In genomic region chr6:46735720-46736031, GRCh38 we compare ENCODE assay signal across 9 cellular contexts. TPM values are rescaled to one million over a fixed set of nuclear protein-coding genes. Genes with fewer than 3 reads are reported as not detected.
DNase-seq lines count a peak whose midpoint lies in the region; ATAC-seq and TF ChIP-seq lines count a peak whose summit lies in the region.
"Had no signal": no experiment of that assay in that cellular context is flagged by ENCODE, and none has a peak within 500 bp of the region (broad histone marks: within the 10 kb centered on the region; RNA-seq: fewer than 3 reads in every experiment).

No MANE protein-coding gene starts in this region.

- TF ChIP-seq CTCF in Panc1 (IDR thresholded peaks at IDR 0.05) = no peak
- TF ChIP-seq CTCF in epithelial cell of esophagus (IDR thresholded peaks at IDR 0.05; ENCODE audit: insufficient read depth, low read depth, low read length, missing control alignments) = no peak
- TF ChIP-seq CTCF in tibial artery (IDR thresholded peaks at IDR 0.05) = no peak

- H3K27me3 ChIP-seq in Panc1 (ENCODE audit: control insufficient read depth, insufficient read depth, low read length) (peaks cover 25% of the 10 kb centered on the region), muscle layer of colon (ENCODE audit: control insufficient read depth in 1 of 2, insufficient read depth in 2 of 2, low read length in 2 of 2) (peaks cover 6 to 10% of the 10 kb centered on the region in 2 donors), tibial artery (peaks cover 0 to 23% of the 10 kb centered on the region in 2 donors)

- POLR2A ChIA-PET in Panc1 (lab: Charles Lee) = no interaction called here

- DNase-seq in Panc1 (ENCODE audit: low read depth, low spot score) = no peak
- DNase-seq in epithelial cell of esophagus (ENCODE audit: low read depth) = no peak
- no peak for DNase-seq in tibial artery
- DNase-seq in NCI-H1105 (lab: John Stamatoyannopoulos, UW) = no peak
- DNase-seq: activated T-cell treated with anti-CD3 and anti-CD28 coated beads for 4 hours had no signal

- no TSS peak for BruUV-seq in Panc1 (replicated peaks; lab: Mats Ljungman, UMichigan)

- H3K9me3 ChIP-seq in Panc1 (ENCODE audit: control insufficient read depth, insufficient read depth, low read depth, low read length) (no peaks in the 10 kb centered on the region), muscle layer of colon (ENCODE audit: low read length) (no peaks in the 10 kb centered on the region), tibial artery (no peaks in the 10 kb centered on the region)
- H3K9me3 ChIP-seq: SK-N-SH had no signal

- in situ Hi-C loops in Panc1 (cut with HindIII; ENCODE audit: low pct_unique_long_range_greater_than_20kb, low sequenced_read_pairs) = no loop called here

- H3K27ac ChIP-seq in Panc1 (ENCODE audit: low read length) (no peak overlapping the region), muscle layer of colon (ENCODE audit: low read depth, low read length) (no peak overlapping the region), tibial artery (no peak overlapping the region)

- no peaks in the 10 kb centered on the region for H3K36me3 ChIP-seq in Panc1 (ENCODE audit: control insufficient read depth, insufficient read depth, low read length)
- H3K36me3 ChIP-seq in muscle layer of colon (ENCODE audit: insufficient read depth, low read length) = no peaks in the 10 kb centered on the region
- no peaks in the 10 kb centered on the region for H3K36me3 ChIP-seq in tibial artery

- CTCF ChIA-PET in Panc1 (lab: Charles Lee) = no interaction called here

- H3K4me1 ChIP-seq in Panc1 (ENCODE audit: control insufficient read depth, insufficient read depth, low read length) = peaks cover 4% of the 10 kb centered on the region; the same call in 1 of the 2 replicates
- H3K4me1 ChIP-seq in muscle layer of colon (ENCODE audit: insufficient read depth, low read length) = no peaks in the 10 kb centered on the region
- H3K4me1 ChIP-seq in tibial artery = peaks cover 0 to 15% (median 11%) of the 10 kb centered on the region in 4 donors

- no peak overlapping the region for H3K9ac ChIP-seq in muscle layer of colon (ENCODE audit: low read length)
- H3K9ac ChIP-seq: SK-N-SH had no signal

- intact Hi-C loops in Panc1 (cut with micrococcal nuclease; ENCODE audit: unreplicated experiment) (no loop called here), tibial artery (cut with DNase I; ENCODE audit: low total_unique reads) (no loop called here)

- ATAC-seq in Panc1 = no peak; the same call in 1 of the 2 replicates
- no peak for ATAC-seq in GM21786 (IDR thresholded peaks at IDR 0.05; ENCODE audit: unreplicated experiment)
- ATAC-seq in GM19351 (IDR thresholded peaks at IDR 0.05; ENCODE audit: unreplicated experiment) = no peak

- peak overlapping the region; percentile 36 to 75 for H3K4me3 ChIP-seq in Panc1 (ENCODE audit: low read depth in 2 of 2, low read length in 2 of 2)
- peak overlapping the region; percentile 45 for H3K4me3 ChIP-seq in epithelial cell of esophagus (ENCODE audit: low read length)
- H3K4me3 ChIP-seq in muscle layer of colon (ENCODE audit: low read depth in 1 of 2, low read length in 2 of 2) = peak overlapping the region; percentile 55 to 64
- peak overlapping the region; percentile 53 to 68 for H3K4me3 ChIP-seq in tibial artery

RNA-seq across cellular contexts. Expression of gene PLA2G7, which starts 0.5 kb away (rescaled TPM):
- 0.41 TPM for total RNA-seq in Panc1 (2021; ENCODE audit: unreplicated experiment)
- 0.51 TPM for polyA plus RNA-seq in Panc1 (2012; ENCODE audit: insufficient read length)
- polyA plus RNA-seq: SK-N-SH had no signal

RNA-seq across cellular contexts. Expression of gene ANKRD66, which starts 11.1 kb away (rescaled TPM):
- total RNA-seq in Panc1 (2021; ENCODE audit: unreplicated experiment) = not detected
- polyA plus RNA-seq in Panc1 (2012; ENCODE audit: insufficient read length) = not detected
- polyA plus RNA-seq: SK-N-SH had no signal

RNA-seq across cellular contexts. Expression of gene TDRD6, which starts 48.0 kb away (rescaled TPM):
- total RNA-seq in Panc1 (2021; ENCODE audit: unreplicated experiment) = not detected
- not detected for polyA plus RNA-seq in Panc1 (2012; ENCODE audit: insufficient read length)
- polyA plus RNA-seq: SK-N-SH had no signal

RNA-seq across cellular contexts. Expression of gene MEP1A, which starts 57.5 kb away (rescaled TPM):
- total RNA-seq in Panc1 (2021; ENCODE audit: unreplicated experiment) = not detected
- polyA plus RNA-seq in Panc1 (2012; ENCODE audit: insufficient read length) = not detected
- polyA plus RNA-seq: SK-N-SH had no signal
